In the genomic region with DNA sequence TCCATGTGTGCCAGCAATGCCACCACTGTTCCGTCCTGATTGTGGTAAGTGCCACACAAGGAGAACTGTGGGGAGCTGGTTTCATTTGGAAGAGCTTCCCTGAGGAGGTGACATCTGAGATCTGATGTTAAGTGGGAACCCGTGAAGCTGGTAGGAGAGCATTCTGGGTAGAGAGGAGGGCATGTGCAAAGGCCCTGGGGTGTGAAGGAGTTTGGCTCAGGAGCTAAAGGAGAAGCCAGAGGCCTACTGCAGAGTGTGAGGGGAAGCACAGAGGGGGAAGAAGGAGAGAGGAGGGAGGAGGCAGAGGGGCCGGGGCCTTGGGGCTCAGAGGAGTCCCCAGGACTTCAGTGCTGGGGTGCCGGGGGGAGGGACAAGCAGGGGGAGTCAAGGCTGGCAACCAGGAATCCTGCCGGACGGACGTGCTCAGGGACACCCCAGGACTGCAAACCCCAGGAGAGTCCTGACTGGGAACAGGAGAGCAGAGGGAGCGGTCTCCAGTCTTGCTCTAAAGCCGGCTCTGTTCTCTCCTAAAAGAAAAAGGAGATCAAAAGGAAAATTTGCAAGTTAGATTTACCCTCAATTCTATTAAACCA, we compare ENCODE assay signal across 22 cellular contexts. TPM values are rescaled to one million over a fixed set of nuclear protein-coding genes. Genes with fewer than 3 reads are reported as not detected.
"Had no signal": no experiment of that assay in that cellular context is flagged by ENCODE, and none has a peak within 500 bp of the region (broad histone marks: within the 10 kb centered on the region; RNA-seq: fewer than 3 reads in every experiment).

No MANE protein-coding gene starts in this region.

- ATAC-seq: activated T-helper 17 cell treated with anti-CD3 and anti-CD28 coated beads, Interleukin-2, amount 50 U/mL, for 72 hours; left lung; sciatic nerve; SK-N-SH treated with all-trans-retinoic acid at 6 μM for 48 hours; stimulated activated memory B cell treated with anti-CD40 and anti-IgM and Interleukin-4, amounts not matched to agents 10 μg/mL and 1 μg/mL and 100 μg/mL, for 72 hours; T-cell; upper lobe of right lung had no signal

- DNase-seq: activated CD4-positive, alpha-beta T cell treated with anti-CD3 and anti-CD28 coated beads, Interleukin-2, amount 50 U/mL, for 4 hours; activated CD4-positive, CD25-positive, alpha-beta regulatory T cell treated with anti-CD3 and anti-CD28 coated beads, Interleukin-2, amount 50 U/mL, for 72 hours; activated naive CD4-positive, alpha-beta T cell; brain microvascular endothelial cell; erythroblast; foreskin melanocyte; ovary; stimulated activated CD4-positive, alpha-beta T cell treated with anti-CD3 and anti-CD28 coated beads, Interleukin-4, amount 100 ng/mL, for 24 hours; T-cell; testis; upper lobe of right lung had no signal

- H3K4me3 ChIP-seq: coronary artery, left lung, ovary, smooth muscle cell, testis, upper lobe of right lung had no signal

- H3K36me3 ChIP-seq: brain microvascular endothelial cell, left lung, ovary, upper lobe of right lung had no signal

- H3K27ac ChIP-seq: brain microvascular endothelial cell, coronary artery, left lung, ovary, testis, upper lobe of right lung had no signal

- H3K27me3 Mint-ChIP-seq: activated T-helper 17 cell treated with anti-CD3 and anti-CD28 coated beads, Interleukin-2, amount 50 U/mL, for 72 hours had no signal

- H3K9me3 Mint-ChIP-seq: activated T-helper 17 cell treated with anti-CD3 and anti-CD28 coated beads, Interleukin-2, amount 50 U/mL, for 72 hours; stimulated activated memory B cell treated with anti-CD40 and anti-IgM and Interleukin-4, amounts not matched to agents 10 μg/mL and 1 μg/mL and 100 μg/mL, for 72 hours; T-cell had no signal

- H3K9me3 ChIP-seq: left lung, ovary, testis, upper lobe of right lung had no signal

- H3K27ac Mint-ChIP-seq: activated T-helper 17 cell treated with anti-CD3 and anti-CD28 coated beads, Interleukin-2, amount 50 U/mL, for 72 hours; stimulated activated memory B cell treated with anti-CD40 and anti-IgM and Interleukin-4, amounts not matched to agents 10 μg/mL and 1 μg/mL and 100 μg/mL, for 72 hours; T-cell had no signal

- H3K4me2 ChIP-seq: smooth muscle cell had no signal

- H3K36me3 Mint-ChIP-seq: stimulated activated memory B cell treated with anti-CD40 and anti-IgM and Interleukin-4, amounts not matched to agents 10 μg/mL and 1 μg/mL and 100 μg/mL, for 72 hours; T-cell had no signal

- H3K27me3 ChIP-seq: brain microvascular endothelial cell, ovary, testis, upper lobe of right lung had no signal

- H3K4me3 Mint-ChIP-seq: activated T-helper 17 cell treated with anti-CD3 and anti-CD28 coated beads, Interleukin-2, amount 50 U/mL, for 72 hours; stimulated activated memory B cell treated with anti-CD40 and anti-IgM and Interleukin-4, amounts not matched to agents 10 μg/mL and 1 μg/mL and 100 μg/mL, for 72 hours; T-cell had no signal

RNA-seq across cellular contexts. Expression of gene C9orf50, which starts 19.7 kb away (rescaled TPM):
- total RNA-seq: activated T-helper 17 cell treated with anti-CD3 and anti-CD28 coated beads, Interleukin-2, amount 50 U/mL, for 72 hours; left lung; lung microvascular endothelial cell; mononuclear cell; pulmonary artery endothelial cell; smooth muscle cell; T-cell; upper lobe of right lung had no signal
- polyA plus RNA-seq: keratinocyte had no signal
